In the genomic region with DNA sequence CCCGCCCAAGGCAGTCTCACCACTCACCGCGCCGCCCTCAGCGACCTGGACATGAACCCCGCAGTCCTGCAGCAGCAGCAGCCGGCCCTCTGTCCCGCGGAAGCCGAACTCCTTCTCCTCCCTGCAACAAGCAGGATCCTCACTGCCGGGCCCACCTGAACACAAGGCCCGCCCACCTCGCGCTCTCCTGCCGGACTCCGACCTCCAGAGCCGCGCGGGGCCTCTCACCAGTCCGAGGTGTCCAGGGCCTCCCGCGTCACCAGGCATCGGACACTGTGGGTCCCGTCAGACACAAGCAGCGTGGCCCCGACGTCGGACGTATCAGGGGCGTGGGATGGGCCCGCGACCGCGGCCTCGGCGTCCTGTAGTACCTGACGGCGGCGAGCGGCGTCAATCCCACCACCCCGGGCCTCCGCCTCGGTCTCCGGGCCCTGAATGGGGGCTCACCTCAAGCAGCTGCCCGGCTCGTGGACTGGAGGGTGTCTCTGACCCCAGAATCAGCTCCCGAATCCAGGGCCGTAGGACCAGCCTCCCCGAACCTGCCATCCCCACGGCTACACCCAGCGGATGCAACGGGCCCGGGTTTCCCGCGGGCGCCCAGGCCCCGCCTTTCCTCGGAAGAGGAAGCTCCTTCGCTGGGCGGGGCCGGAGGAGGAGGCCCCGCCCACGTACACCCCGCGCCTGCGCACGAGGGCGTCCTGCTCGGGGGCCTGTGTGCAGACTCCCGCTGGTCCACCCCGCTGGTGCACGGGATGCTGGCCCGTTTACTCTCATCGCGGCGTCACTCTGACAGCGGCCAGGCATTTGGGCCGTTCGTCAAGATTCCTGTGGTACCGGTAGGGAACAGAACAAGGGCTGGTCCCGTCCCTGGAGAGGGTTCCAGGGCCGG, we compare ENCODE assay signal across 8 cellular contexts. TPM values are rescaled to one million over a fixed set of nuclear protein-coding genes. Genes with fewer than 3 reads are reported as not detected.
A peak's percentile ranks its signal among the peaks of the same experiment; 100 is the strongest.
DNase-seq lines count a peak whose midpoint lies in the region; ATAC-seq and TF ChIP-seq lines count a peak whose summit lies in the region.

A gene (minus strand): TSS at position 586 of the 889 bp plus-strand sequence. CDS start 40 bp downstream, at position 546.

- peak within 1 kb of the TSS; percentile 99 for H3K9ac ChIP-seq in neuronal stem cell (ENCODE audit: low read depth, low read length, poor library complexity)

- no CpG with 5 or more reads among the region's 83 CpGs for WGBS in neuronal stem cell (ENCODE audit: extremely low coverage in 2 of 2, insufficient read length in 2 of 2, insufficient replicate concordance in 1 of 2), 2 donors

- H2AFZ ChIP-seq in neuronal stem cell (ENCODE audit: low read length), result peak within 1 kb of the TSS; percentile 88

- peak within 1 kb of the TSS; percentile 93 for H3K4me2 ChIP-seq in neuronal stem cell (ENCODE audit: insufficient read depth, low read length, poor library complexity, severe bottlenecking)

- H3K36me3 ChIP-seq in neuronal stem cell (replicated peaks in 1 of 2; ENCODE audit: control insufficient read depth in 2 of 2, insufficient read depth in 2 of 2, low read length in 2 of 2), result peaks cover 11 to 58% of the 10 kb centered on the region in 2 donors

- peak within 1 kb of the TSS; percentile 97 for H3K18ac ChIP-seq in neuronal stem cell (ENCODE audit: low read length)

- TF ChIP-seq CTCF in LNCaP clone FGC (IDR thresholded peaks at IDR 0.05; ENCODE audit: control insufficient read depth, extremely low read depth, insufficient read depth), result no peak
- no peak for TF ChIP-seq CTCF in foreskin keratinocyte (conservative IDR thresholded peaks at IDR 0.05)
- no peak for TF ChIP-seq CTCF in subcutaneous adipose tissue (IDR thresholded peaks at IDR 0.05; ENCODE audit: low read depth)

- H3K79me1 ChIP-seq in neuronal stem cell (ENCODE audit: low read depth, low read length), result peaks cover 10% of the 10 kb centered on the region

- DNase-seq in G401 (ENCODE audit: low spot score), result peak; percentile 94
- DNase-seq in GOT3 (lab: John Stamatoyannopoulos, UW), result peak; percentile 82
- peak; percentile 63 for DNase-seq in LNCaP clone FGC (ENCODE audit: low read depth)
- DNase-seq in SK-MEL-5 (ENCODE audit: low read depth, low spot score), result peak; percentile 86
- DNase-seq in activated naive CD4-positive, alpha-beta T cell treated with Interleukin-2 at 50 U/mL for 16 hours, result peak; percentile 93
- DNase-seq in foreskin keratinocyte, result peak; percentile 67 to 85
- DNase-seq in neuronal stem cell (ENCODE audit: low spot score), result peak; percentile 96

- in situ Hi-C loops in G401 (cut with HindIII; ENCODE audit: low sequenced_read_pairs), result no loop called here
- in situ Hi-C loops in SK-MEL-5 (cut with HindIII; ENCODE audit: low pct_unique_long_range_greater_than_20kb, low sequenced_read_pairs), result no loop called here

- peak; percentile 72 for ATAC-seq in foreskin keratinocyte

- no peak within 1 kb of the TSS for H4K91ac ChIP-seq in neuronal stem cell (ENCODE audit: low read depth, low read length, poor library complexity)

- no peaks in the 10 kb centered on the region for H3K4me1 ChIP-seq in foreskin keratinocyte
- H3K4me1 ChIP-seq in neuronal stem cell (ENCODE audit: control insufficient read depth in 2 of 2, insufficient read depth in 1 of 2, low read depth in 1 of 2, low read length in 2 of 2), result peaks cover 7 to 10% of the 10 kb centered on the region in 2 donors

- peaks cover 9% of the 10 kb centered on the region for H3K27me3 ChIP-seq in foreskin keratinocyte
- peaks cover 0 to 3% (median 1%) of the 10 kb centered on the region in 3 experiments for H3K27me3 ChIP-seq in neuronal stem cell (ENCODE audit: control insufficient read depth in 3 of 3, insufficient read depth in 3 of 3, low read depth in 1 of 3, low read length in 3 of 3)

- H3K23ac ChIP-seq in neuronal stem cell (ENCODE audit: low read depth, low read length, poor library complexity), result peak within 1 kb of the TSS; percentile 92

- H2BK120ac ChIP-seq in neuronal stem cell (ENCODE audit: low read depth, low read length), result peak within 1 kb of the TSS; percentile 84

- H3K9me3 ChIP-seq in neuronal stem cell (replicated peaks in 1 of 2; ENCODE audit: control insufficient read depth in 2 of 2, insufficient read depth in 1 of 2, low read depth in 1 of 2, low read length in 2 of 2), result no peaks in the 10 kb centered on the region

- H2BK5ac ChIP-seq in neuronal stem cell (ENCODE audit: low read length), result peak within 1 kb of the TSS; percentile 91

- H2BK15ac ChIP-seq in neuronal stem cell (ENCODE audit: low read length), result peak within 1 kb of the TSS; percentile 64

- peak within 1 kb of the TSS; percentile 20 for H3K27ac ChIP-seq in foreskin keratinocyte
- H3K27ac ChIP-seq in neuronal stem cell (replicated peaks; ENCODE audit: low read length), result peak within 1 kb of the TSS; percentile 51

- no peak within 1 kb of the TSS for H4K8ac ChIP-seq in neuronal stem cell (ENCODE audit: low read depth, low read length)

- H3K4me3 ChIP-seq in LNCaP clone FGC (ENCODE audit: low read depth, low read length) (peak within 1 kb of the TSS; percentile 57), neuronal stem cell (ENCODE audit: low read length in 2 of 2) (peak within 1 kb of the TSS; percentile 70 to 93)

- H2BK12ac ChIP-seq in neuronal stem cell (ENCODE audit: low read length), result peak within 1 kb of the TSS; percentile 34

- H3K4ac ChIP-seq in neuronal stem cell (ENCODE audit: low read length), result peak within 1 kb of the TSS; percentile 30

- peak within 1 kb of the TSS; percentile 81 for H2AK5ac ChIP-seq in neuronal stem cell (ENCODE audit: low read depth, low read length)

- peak within 1 kb of the TSS; percentile 17 for H3K14ac ChIP-seq in neuronal stem cell (ENCODE audit: low read length)

RNA-seq across cellular contexts. Expression of the gene that starts here (rescaled TPM):
- 27.1 and 33.2 TPM in 2 replicates for total RNA-seq in G401 (2014; rRNA removed; shearing (Covaris generic))
- 17.4 and 18.3 TPM in 2 replicates for total RNA-seq in SK-MEL-5 (2014; rRNA removed; shearing (Covaris generic))
- 28.3 and 32.4 TPM in 2 replicates for polyA plus RNA-seq in SK-MEL-5 (2015; cell fraction: cytosol; rRNA removed)
- polyA plus RNA-seq in SK-MEL-5 (2015; cell fraction: nucleus; rRNA removed), result 54.0 and 62.9 TPM in 2 replicates
- total RNA-seq in foreskin keratinocyte, result 46.1 and 46.2 TPM in 2 replicates
- 51.3 and 59.1 TPM in 2 replicates for polyA plus RNA-seq in foreskin keratinocyte
- polyA plus RNA-seq in neuronal stem cell (2013, experiment 1 of 2), result 33.1 TPM
- 32.0 TPM for polyA plus RNA-seq in neuronal stem cell (2013, experiment 2 of 2)
- 10 to 100 TPM in 3 of 4 donors, 1 to 10 TPM in 1; 8.0 to 19.2 (median 14.9) TPM for total RNA-seq in subcutaneous adipose tissue

Comparison
In these comparisons a context has a peak if more than half of its experiments do, and no peak if none do; other contexts are left out.
1. Peak in every context shown above with its lines: DNase-seq, ATAC-seq, H3K4me3 ChIP-seq and H3K27ac ChIP-seq.